ENCODE assay signal across 16 cellular contexts in genomic region chr1:169698976-169699375, GRCh38. TPM values are rescaled to one million over a fixed set of nuclear protein-coding genes. Genes with fewer than 3 reads are reported as not detected.
DNase-seq lines count a peak whose midpoint lies in the region; ATAC-seq and TF ChIP-seq lines count a peak whose summit lies in the region.
"Had no signal": no experiment of that assay in that cellular context is flagged by ENCODE, and none has a peak within 500 bp of the region (broad histone marks: within the 10 kb centered on the region; RNA-seq: fewer than 3 reads in every experiment).

No MANE protein-coding gene starts in this region.

- H3K4me1 Mint-ChIP-seq in activated T-cell treated with anti-CD3 and anti-CD28 coated beads, Interleukin-2, amount 50 U/mL, for 4 hours (ENCODE audit: low read depth): peaks cover 96% of the 10 kb centered on the region
- H3K4me1 Mint-ChIP-seq in activated naive CD8-positive, alpha-beta T cell (ENCODE audit: low read depth): peaks cover 98% of the 10 kb centered on the region
- peaks cover 73 to 94% of the 10 kb centered on the region in 2 donors for H3K4me1 Mint-ChIP-seq in stimulated activated naive B cell treated with anti-CD40 and anti-IgM and Interleukin-4, amounts not matched to agents 10 μg/mL and 1 μg/mL and 100 μg/mL, for 72 hours

- no peaks in the 10 kb centered on the region for H3F3A ChIP-seq in GM23248 (ENCODE audit: insufficient read depth)

- H3K36me3 ChIP-seq in OCI-LY3 (replicated peaks; ENCODE audit: low read depth, low read length): peaks cover 83% of the 10 kb centered on the region
- H3K36me3 ChIP-seq in GM23248 (ENCODE audit: low read depth): no peaks in the 10 kb centered on the region

- H3K9me3 Mint-ChIP-seq in activated T-cell treated with anti-CD3 and anti-CD28 coated beads, Interleukin-2, amount 50 U/mL, for 4 hours: no peaks in the 10 kb centered on the region
- H3K9me3 Mint-ChIP-seq in activated naive CD8-positive, alpha-beta T cell (ENCODE audit: low read depth): peaks cover 5% of the 10 kb centered on the region
- H3K9me3 Mint-ChIP-seq in stimulated activated naive B cell treated with anti-CD40 and anti-IgM and Interleukin-4, amounts not matched to agents 10 μg/mL and 1 μg/mL and 100 μg/mL, for 72 hours: no peaks in the 10 kb centered on the region

- no peaks in the 10 kb centered on the region for H3K27me3 ChIP-seq in OCI-LY3 (ENCODE audit: low read depth, low read length)
- H3K27me3 ChIP-seq in GM23248 (replicated peaks; ENCODE audit: insufficient read depth): peaks cover 6% of the 10 kb centered on the region; the same call in 1 of the 2 replicates

- H3K36me3 Mint-ChIP-seq in activated T-cell treated with anti-CD3 and anti-CD28 coated beads, Interleukin-2, amount 50 U/mL, for 4 hours (ENCODE audit: insufficient read depth): peaks cover 62% of the 10 kb centered on the region
- H3K36me3 Mint-ChIP-seq in activated naive CD8-positive, alpha-beta T cell: peaks cover 55% of the 10 kb centered on the region
- H3K36me3 Mint-ChIP-seq in stimulated activated naive B cell treated with anti-CD40 and anti-IgM and Interleukin-4, amounts not matched to agents 10 μg/mL and 1 μg/mL and 100 μg/mL, for 72 hours: peaks cover 18 to 33% of the 10 kb centered on the region in 2 donors

- 54 to 62% methylated on average over 3 of the region's 3 CpGs for WGBS in GM23248 (ENCODE audit: low coverage in 1 of 2, low lambda C conversion rate in 2 of 2, missing lambda C conversion rate in 2 of 2), 2 experiments

- H3K27ac ChIP-seq in OCI-LY3 (ENCODE audit: low read length) (peak overlapping the region; percentile 98), GM23248 (no peak overlapping the region)

- H3K9me3 ChIP-seq in OCI-LY3 (ENCODE audit: insufficient read depth, low read length) (no peaks in the 10 kb centered on the region), GM23248 (ENCODE audit: low read depth) (no peaks in the 10 kb centered on the region)

- H3K9me2 ChIP-seq in GM23248 (ENCODE audit: insufficient read depth): no peaks in the 10 kb centered on the region

- H3K27me3 Mint-ChIP-seq in activated T-cell treated with anti-CD3 and anti-CD28 coated beads, Interleukin-2, amount 50 U/mL, for 4 hours (ENCODE audit: low read depth): no peaks in the 10 kb centered on the region
- H3K27me3 Mint-ChIP-seq in activated naive CD8-positive, alpha-beta T cell: no peaks in the 10 kb centered on the region
- no peaks in the 10 kb centered on the region for H3K27me3 Mint-ChIP-seq in stimulated activated naive B cell treated with anti-CD40 and anti-IgM and Interleukin-4, amounts not matched to agents 10 μg/mL and 1 μg/mL and 100 μg/mL, for 72 hours

- in situ Hi-C loops in GM23248 (cut with MboI): no loop called here

- no peak for TF ChIP-seq CTCF in OCI-LY3 (IDR thresholded peaks at IDR 0.05; ENCODE audit: low read depth, low read length)

- H3K9ac ChIP-seq in OCI-LY3 (ENCODE audit: low read length) (peak overlapping the region; percentile 93), GM23248 (no peak overlapping the region)

- peak overlapping the region; percentile 22 for H3K4me3 Mint-ChIP-seq in activated T-cell treated with anti-CD3 and anti-CD28 coated beads, Interleukin-2, amount 50 U/mL, for 4 hours
- H3K4me3 Mint-ChIP-seq in activated naive CD8-positive, alpha-beta T cell: peak overlapping the region; percentile 50
- no peak overlapping the region for H3K4me3 Mint-ChIP-seq in stimulated activated naive B cell treated with anti-CD40 and anti-IgM and Interleukin-4, amounts not matched to agents 10 μg/mL and 1 μg/mL and 100 μg/mL, for 72 hours

- H4K20me1 ChIP-seq in OCI-LY3 (ENCODE audit: insufficient read depth, low read length): no peaks in the 10 kb centered on the region
- H4K20me1 ChIP-seq in GM23248 (ENCODE audit: insufficient read depth): no peaks in the 10 kb centered on the region

- H3K27ac Mint-ChIP-seq in activated naive CD8-positive, alpha-beta T cell: peak overlapping the region; percentile 98
- peak overlapping the region; percentile 65 for H3K27ac Mint-ChIP-seq in stimulated activated naive B cell treated with anti-CD40 and anti-IgM and Interleukin-4, amounts not matched to agents 10 μg/mL and 1 μg/mL and 100 μg/mL, for 72 hours

- H3K4me3 ChIP-seq in OCI-LY3 (ENCODE audit: low read length) (peak overlapping the region; percentile 9; the same call in 1 of the 2 replicates), GM23248 (no peak overlapping the region)

- peak; percentile 11 to 23 for ATAC-seq in activated T-cell treated with anti-CD3 and anti-CD28 coated beads, Interleukin-2, amount 50 U/mL, for 4 hours
- ATAC-seq in stimulated activated naive B cell treated with anti-CD40 and anti-IgM and Interleukin-4, amounts not matched to agents 10 μg/mL and 1 μg/mL and 100 μg/mL, for 72 hours (replicated peaks): peak in 1 of 2 donors; percentile 47
- no peak for ATAC-seq in HG03442 (IDR thresholded peaks at IDR 0.05; ENCODE audit: unreplicated experiment)

- H3K4me1 ChIP-seq in OCI-LY3 (ENCODE audit: low read length): peaks cover 99% of the 10 kb centered on the region
- no peaks in the 10 kb centered on the region for H3K4me1 ChIP-seq in GM23248 (ENCODE audit: insufficient read depth)

- H2AFZ ChIP-seq in OCI-LY3 (ENCODE audit: low read depth, low read length): no peak overlapping the region
- no peak overlapping the region for H2AFZ ChIP-seq in GM23248

- DNase-seq in activated T-cell treated with anti-CD3 and anti-CD28 coated beads, Interleukin-2, amount 50 U/mL, for 4 hours: no peak
- no peak for DNase-seq in activated T-cell treated with anti-CD3 and anti-CD28 coated beads, Interleukin-2, amount 50 U/mL, for 1 hour
- DNase-seq in stimulated activated naive B cell treated with anti-CD40 and anti-IgM and Interleukin-4, amounts not matched to agents 10 μg/mL and 1 μg/mL and 100 μg/mL, for 72 hours: no peak
- no peak for DNase-seq in GM23248
- DNase-seq in NCI-H1930 (lab: John Stamatoyannopoulos, UW): no peak
- DNase-seq: ACHN, erythroblast, NCI-H2107, RPMI8226 had no signal

- H3K79me2 ChIP-seq in OCI-LY3 (ENCODE audit: low read length): peaks cover 64% of the 10 kb centered on the region
- no peaks in the 10 kb centered on the region for H3K79me2 ChIP-seq in GM23248 (ENCODE audit: insufficient read depth)

- H3K4me2 ChIP-seq in OCI-LY3 (ENCODE audit: low read length) (peak overlapping the region; percentile 45), GM23248 (ENCODE audit: unreplicated experiment) (no peak overlapping the region)

RNA-seq across cellular contexts. Expression of gene SELL, which starts 12.4 kb away (rescaled TPM):
- 100 to 1,000 TPM in 2 of 3 donors, 10 to 100 TPM in 1; 95.7 to 129 (median 112) TPM for total RNA-seq in activated T-cell treated with anti-CD3 and anti-CD28 coated beads, Interleukin-2, amount 50 U/mL, for 4 hours
- not detected in 2 replicates for total RNA-seq in GM23248 (2014; rRNA removed; shearing (Covaris generic))
- polyA plus RNA-seq in GM23248 (2016; fragmentation: Nextera tagmentation; extraction: Ambion mirVana): not detected in 2 replicates
- total RNA-seq: chondrocyte, kidney epithelial cell, MCF 10A had no signal

RNA-seq across cellular contexts. Expression of gene SELE, which starts 34.9 kb away (rescaled TPM):
- total RNA-seq in activated T-cell treated with anti-CD3 and anti-CD28 coated beads, Interleukin-2, amount 50 U/mL, for 4 hours: not detected
- not detected in 2 replicates for total RNA-seq in GM23248 (2014; rRNA removed; shearing (Covaris generic))
- not detected in 2 replicates for polyA plus RNA-seq in GM23248 (2016; fragmentation: Nextera tagmentation; extraction: Ambion mirVana)
- total RNA-seq: chondrocyte, kidney epithelial cell, MCF 10A, mononuclear cell had no signal

Comparison
In these comparisons a context has a peak if more than half of its experiments do, and no peak if none do; other contexts are left out.
1. H3K4me3 Mint-ChIP-seq: peak in activated T-cell treated with anti-CD3 and anti-CD28 coated beads, Interleukin-2, amount 50 U/mL, for 4 hours (single experiment) and activated naive CD8-positive, alpha-beta T cell (single experiment); none in stimulated activated naive B cell treated with anti-CD40 and anti-IgM and Interleukin-4, amounts not matched to agents 10 μg/mL and 1 μg/mL and 100 μg/mL, for 72 hours (0 of 2).
2. RNA of gene SELL, which starts 12.4 kb away (total RNA-seq): 95.7 to 129 TPM in activated T-cell treated with anti-CD3 and anti-CD28 coated beads, Interleukin-2, amount 50 U/mL, for 4 hours; not detected in GM23248; every median in the first group is over 10 times any median in the second.